ENCODE assay signal across 1 cellular context in the genomic region with DNA sequence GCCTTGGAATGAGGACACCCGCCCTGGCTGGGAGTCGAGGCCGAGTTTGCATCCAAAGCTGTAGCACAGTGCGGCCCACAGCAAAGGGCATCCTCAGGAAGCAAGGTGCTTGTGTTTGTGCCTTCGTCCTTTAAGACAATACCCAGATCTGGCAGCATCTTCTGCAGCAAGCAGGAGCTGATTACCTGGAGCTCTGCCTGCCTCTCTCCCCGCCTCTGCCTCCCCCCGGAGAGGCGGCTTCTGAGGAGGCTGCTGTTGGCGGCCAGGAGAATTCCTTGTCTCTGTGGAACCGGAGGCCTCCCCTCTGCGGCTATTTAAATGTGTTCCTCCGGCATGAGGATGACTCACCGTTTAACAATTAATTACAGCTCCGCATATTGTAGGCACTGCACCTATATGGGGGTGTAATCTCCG.
TF ChIP-seq lines count a peak whose summit lies in the region.

No MANE protein-coding gene starts in this region.

TF ChIP-seq in WTC11, 78 proteins besides CTCF, POLR2A, EP300 and RAD21 (continued from another document):
- TF ChIP-seq, protein P1, sequence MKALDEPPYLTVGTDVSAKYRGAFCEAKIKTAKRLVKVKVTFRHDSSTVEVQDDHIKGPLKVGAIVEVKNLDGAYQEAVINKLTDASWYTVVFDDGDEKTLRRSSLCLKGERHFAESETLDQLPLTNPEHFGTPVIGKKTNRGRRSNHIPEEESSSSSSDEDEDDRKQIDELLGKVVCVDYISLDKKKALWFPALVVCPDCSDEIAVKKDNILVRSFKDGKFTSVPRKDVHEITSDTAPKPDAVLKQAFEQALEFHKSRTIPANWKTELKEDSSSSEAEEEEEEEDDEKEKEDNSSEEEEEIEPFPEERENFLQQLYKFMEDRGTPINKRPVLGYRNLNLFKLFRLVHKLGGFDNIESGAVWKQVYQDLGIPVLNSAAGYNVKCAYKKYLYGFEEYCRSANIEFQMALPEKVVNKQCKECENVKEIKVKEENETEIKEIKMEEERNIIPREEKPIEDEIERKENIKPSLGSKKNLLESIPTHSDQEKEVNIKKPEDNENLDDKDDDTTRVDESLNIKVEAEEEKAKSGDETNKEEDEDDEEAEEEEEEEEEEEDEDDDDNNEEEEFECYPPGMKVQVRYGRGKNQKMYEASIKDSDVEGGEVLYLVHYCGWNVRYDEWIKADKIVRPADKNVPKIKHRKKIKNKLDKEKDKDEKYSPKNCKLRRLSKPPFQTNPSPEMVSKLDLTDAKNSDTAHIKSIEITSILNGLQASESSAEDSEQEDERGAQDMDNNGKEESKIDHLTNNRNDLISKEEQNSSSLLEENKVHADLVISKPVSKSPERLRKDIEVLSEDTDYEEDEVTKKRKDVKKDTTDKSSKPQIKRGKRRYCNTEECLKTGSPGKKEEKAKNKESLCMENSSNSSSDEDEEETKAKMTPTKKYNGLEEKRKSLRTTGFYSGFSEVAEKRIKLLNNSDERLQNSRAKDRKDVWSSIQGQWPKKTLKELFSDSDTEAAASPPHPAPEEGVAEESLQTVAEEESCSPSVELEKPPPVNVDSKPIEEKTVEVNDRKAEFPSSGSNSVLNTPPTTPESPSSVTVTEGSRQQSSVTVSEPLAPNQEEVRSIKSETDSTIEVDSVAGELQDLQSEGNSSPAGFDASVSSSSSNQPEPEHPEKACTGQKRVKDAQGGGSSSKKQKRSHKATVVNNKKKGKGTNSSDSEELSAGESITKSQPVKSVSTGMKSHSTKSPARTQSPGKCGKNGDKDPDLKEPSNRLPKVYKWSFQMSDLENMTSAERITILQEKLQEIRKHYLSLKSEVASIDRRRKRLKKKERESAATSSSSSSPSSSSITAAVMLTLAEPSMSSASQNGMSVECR (CRISPR knock-in tag; IDR thresholded peaks at IDR 0.05; ENCODE audit: borderline replicate concordance): no peak
- TF ChIP-seq ZNF425 (CRISPR knock-in tag; conservative IDR thresholded peaks at IDR 0.05): no peak
- TF ChIP-seq JUN (CRISPR knock-in tag; IDR thresholded peaks at IDR 0.05): peak; percentile 37; the same call in 1 of the 2 replicates
- TF ChIP-seq GABPB1 (CRISPR knock-in tag; IDR thresholded peaks at IDR 0.05): no peak
- TF ChIP-seq HMGA2 (CRISPR knock-in tag; IDR thresholded peaks at IDR 0.05): no peak
- TF ChIP-seq, protein P2, sequence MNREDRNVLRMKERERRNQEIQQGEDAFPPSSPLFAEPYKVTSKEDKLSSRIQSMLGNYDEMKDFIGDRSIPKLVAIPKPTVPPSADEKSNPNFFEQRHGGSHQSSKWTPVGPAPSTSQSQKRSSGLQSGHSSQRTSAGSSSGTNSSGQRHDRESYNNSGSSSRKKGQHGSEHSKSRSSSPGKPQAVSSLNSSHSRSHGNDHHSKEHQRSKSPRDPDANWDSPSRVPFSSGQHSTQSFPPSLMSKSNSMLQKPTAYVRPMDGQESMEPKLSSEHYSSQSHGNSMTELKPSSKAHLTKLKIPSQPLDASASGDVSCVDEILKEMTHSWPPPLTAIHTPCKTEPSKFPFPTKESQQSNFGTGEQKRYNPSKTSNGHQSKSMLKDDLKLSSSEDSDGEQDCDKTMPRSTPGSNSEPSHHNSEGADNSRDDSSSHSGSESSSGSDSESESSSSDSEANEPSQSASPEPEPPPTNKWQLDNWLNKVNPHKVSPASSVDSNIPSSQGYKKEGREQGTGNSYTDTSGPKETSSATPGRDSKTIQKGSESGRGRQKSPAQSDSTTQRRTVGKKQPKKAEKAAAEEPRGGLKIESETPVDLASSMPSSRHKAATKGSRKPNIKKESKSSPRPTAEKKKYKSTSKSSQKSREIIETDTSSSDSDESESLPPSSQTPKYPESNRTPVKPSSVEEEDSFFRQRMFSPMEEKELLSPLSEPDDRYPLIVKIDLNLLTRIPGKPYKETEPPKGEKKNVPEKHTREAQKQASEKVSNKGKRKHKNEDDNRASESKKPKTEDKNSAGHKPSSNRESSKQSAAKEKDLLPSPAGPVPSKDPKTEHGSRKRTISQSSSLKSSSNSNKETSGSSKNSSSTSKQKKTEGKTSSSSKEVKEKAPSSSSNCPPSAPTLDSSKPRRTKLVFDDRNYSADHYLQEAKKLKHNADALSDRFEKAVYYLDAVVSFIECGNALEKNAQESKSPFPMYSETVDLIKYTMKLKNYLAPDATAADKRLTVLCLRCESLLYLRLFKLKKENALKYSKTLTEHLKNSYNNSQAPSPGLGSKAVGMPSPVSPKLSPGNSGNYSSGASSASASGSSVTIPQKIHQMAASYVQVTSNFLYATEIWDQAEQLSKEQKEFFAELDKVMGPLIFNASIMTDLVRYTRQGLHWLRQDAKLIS (CRISPR knock-in tag; IDR thresholded peaks at IDR 0.05; ENCODE audit: borderline replicate concordance): no peak
- no peak for TF ChIP-seq TEAD4 (CRISPR knock-in tag; IDR thresholded peaks at IDR 0.05)
- no peak for TF ChIP-seq ZNF423 (CRISPR knock-in tag; IDR thresholded peaks at IDR 0.05)
- TF ChIP-seq TP53 (CRISPR knock-in tag; IDR thresholded peaks at IDR 0.05): no peak
- TF ChIP-seq ZNF416 (CRISPR knock-in tag; IDR thresholded peaks at IDR 0.05): no peak
- no peak for TF ChIP-seq ZMAT4 (CRISPR knock-in tag; IDR thresholded peaks at IDR 0.05)
- TF ChIP-seq, protein P3, sequence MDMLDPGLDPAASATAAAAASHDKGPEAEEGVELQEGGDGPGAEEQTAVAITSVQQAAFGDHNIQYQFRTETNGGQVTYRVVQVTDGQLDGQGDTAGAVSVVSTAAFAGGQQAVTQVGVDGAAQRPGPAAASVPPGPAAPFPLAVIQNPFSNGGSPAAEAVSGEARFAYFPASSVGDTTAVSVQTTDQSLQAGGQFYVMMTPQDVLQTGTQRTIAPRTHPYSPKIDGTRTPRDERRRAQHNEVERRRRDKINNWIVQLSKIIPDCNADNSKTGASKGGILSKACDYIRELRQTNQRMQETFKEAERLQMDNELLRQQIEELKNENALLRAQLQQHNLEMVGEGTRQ (CRISPR knock-in tag; IDR thresholded peaks at IDR 0.05): no peak
- TF ChIP-seq ZNF121 (CRISPR knock-in tag; IDR thresholded peaks at IDR 0.05): 0 out of 2 replicates have a peak, but pooled peaks have one; percentile 31
- TF ChIP-seq ZNF671 (CRISPR knock-in tag; IDR thresholded peaks at IDR 0.05): no peak
